ENCODE assay signal across 8 cellular contexts in the genomic region with DNA sequence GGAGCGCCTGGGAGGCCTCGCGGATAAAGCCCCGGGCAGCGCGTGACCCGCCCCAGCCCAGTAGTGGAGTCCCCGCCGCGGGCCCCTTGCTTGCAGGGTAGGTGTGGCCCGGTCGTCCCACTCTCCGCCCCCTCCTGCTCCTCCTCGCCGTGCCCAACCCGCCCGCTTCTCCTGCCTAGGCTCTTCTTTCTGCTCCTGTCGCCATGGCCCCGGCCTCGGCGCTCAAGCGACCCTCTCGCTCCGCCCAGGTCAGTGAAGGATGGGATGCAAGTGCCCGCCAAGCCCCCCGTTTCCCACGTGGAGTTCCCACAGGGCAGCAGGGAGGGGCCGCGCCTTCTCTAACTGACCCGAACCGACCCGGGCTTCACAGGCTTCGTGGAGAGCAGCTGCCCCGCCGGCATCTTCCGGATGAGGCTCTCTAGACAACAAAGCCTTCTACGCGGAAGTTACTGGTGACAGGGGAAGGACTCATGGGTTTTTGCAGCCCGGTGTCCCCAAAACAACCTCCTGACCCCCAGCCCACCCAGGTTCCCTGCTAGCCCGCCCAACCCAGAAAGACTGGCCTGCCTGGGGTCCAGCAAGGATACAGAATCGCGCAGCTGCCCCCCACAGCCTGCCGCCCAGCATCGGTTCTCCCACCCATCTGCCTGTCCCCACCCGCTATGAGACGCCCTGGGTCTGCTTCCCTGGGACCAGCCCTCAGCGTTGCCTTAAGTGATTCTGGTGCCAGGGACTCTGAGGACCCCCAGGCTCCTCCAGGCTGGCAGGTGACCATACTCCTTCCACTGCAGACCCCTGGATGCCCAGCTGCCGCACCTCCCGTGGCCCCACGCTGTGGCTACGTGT. TPM values are rescaled to one million over a fixed set of nuclear protein-coding genes. Genes with fewer than 3 reads are reported as not detected.
A peak's percentile ranks its signal among the peaks of the same experiment; 100 is the strongest.
DNase-seq lines count a peak whose midpoint lies in the region; ATAC-seq and TF ChIP-seq lines count a peak whose summit lies in the region.

No MANE protein-coding gene starts in this region.

- peak overlapping the region; percentile 91 for H3K4me3 Mint-ChIP-seq in activated CD8-positive, alpha-beta T cell treated with anti-CD3 and anti-CD28 coated beads, Interleukin-2, amount 10 ng/mL, durations not matched to agents 7 days and 5 days
- peak overlapping the region; percentile 84 for H3K4me3 Mint-ChIP-seq in nephron progenitor cell

- H3K4me3 ChIP-seq in AG10803 (ENCODE audit: low read length) (peak overlapping the region; percentile 64), epithelial cell of esophagus (ENCODE audit: low read length) (peak overlapping the region; percentile 39), stomach smooth muscle (ENCODE audit: low read length in 2 of 2) (peak overlapping the region; percentile 12 to 69)

- peaks cover 6% of the 10 kb centered on the region for H3K36me3 Mint-ChIP-seq in activated CD8-positive, alpha-beta T cell treated with anti-CD3 and anti-CD28 coated beads, Interleukin-2, amount 10 ng/mL, durations not matched to agents 7 days and 5 days (ENCODE audit: low read depth)
- peaks cover 9% of the 10 kb centered on the region for H3K36me3 Mint-ChIP-seq in nephron progenitor cell (ENCODE audit: low read depth)

- no peaks in the 10 kb centered on the region for H3K9me3 ChIP-seq in stomach smooth muscle (ENCODE audit: control insufficient read depth in 2 of 2, low read length in 2 of 2)

- peaks cover 5 to 10% of the 10 kb centered on the region in 2 donors for H3K27me3 ChIP-seq in stomach smooth muscle (ENCODE audit: control insufficient read depth in 1 of 2, insufficient read depth in 2 of 2, low read length in 2 of 2)

- peak overlapping the region; percentile 93 for H3K27ac Mint-ChIP-seq in activated CD8-positive, alpha-beta T cell treated with anti-CD3 and anti-CD28 coated beads, Interleukin-2, amount 10 ng/mL, durations not matched to agents 7 days and 5 days
- H3K27ac Mint-ChIP-seq in nephron progenitor cell = no peak overlapping the region

- POLR2A ChIA-PET in activated CD8-positive, alpha-beta T cell treated with anti-CD3 and anti-CD28 coated beads, Interleukin-2, amount 10 ng/mL, durations not matched to agents 7 days and 5 days (lab: Charles Lee) = interaction anchor here (0.6 to 2.6 kb wide), 4 partner anchors 16 to 522 kb away, joined by 3 to 29 read pairs (median 3); partner anchors contain the start of gene TTC32

- H3K36me3 ChIP-seq in stomach smooth muscle (ENCODE audit: control insufficient read depth in 2 of 2, insufficient read depth in 2 of 2, low read length in 2 of 2) = no peaks in the 10 kb centered on the region

- no peak for TF ChIP-seq CTCF in AG10803 (conservative IDR thresholded peaks at IDR 0.05; ENCODE audit: low read length)
- TF ChIP-seq CTCF in epithelial cell of esophagus (IDR thresholded peaks at IDR 0.05; ENCODE audit: insufficient read depth, low read depth, low read length, missing control alignments) = no peak
- TF ChIP-seq CTCF in nephron progenitor cell (IDR thresholded peaks at IDR 0.05) = no peak

- ATAC-seq in GM19328 (IDR thresholded peaks at IDR 0.05; ENCODE audit: unreplicated experiment) (peak; percentile 74), HG03520 (IDR thresholded peaks at IDR 0.05; ENCODE audit: unreplicated experiment) (peak; percentile 70)
- ATAC-seq in activated CD8-positive, alpha-beta T cell treated with anti-CD3 and anti-CD28 coated beads, Interleukin-2, amount 10 ng/mL, durations not matched to agents 7 days and 5 days = peak; percentile 95

- peak overlapping the region in 1 of 2 donors; percentile 38 for H3K9ac ChIP-seq in stomach smooth muscle (ENCODE audit: low read length in 2 of 2)

- DNase-seq in AG10803 (ENCODE audit: low read depth) (peak; percentile 31), epithelial cell of esophagus (ENCODE audit: low read depth) (peak; percentile 28), nephron progenitor cell (peak; percentile 66), HK-2 (ENCODE audit: unreplicated experiment) (no peak)
- peak; percentile 76 for DNase-seq in activated CD8-positive, alpha-beta T cell treated with anti-CD3 and anti-CD28 coated beads, Interleukin-2, amount 10 ng/mL, durations not matched to agents 7 days and 5 days

- H3K27ac ChIP-seq in stomach smooth muscle (ENCODE audit: low read length) = no peak overlapping the region

- H3K4me1 ChIP-seq in stomach smooth muscle (ENCODE audit: control insufficient read depth, insufficient read depth, low read length) = no peaks in the 10 kb centered on the region

- H3K9me3 Mint-ChIP-seq in activated CD8-positive, alpha-beta T cell treated with anti-CD3 and anti-CD28 coated beads, Interleukin-2, amount 10 ng/mL, durations not matched to agents 7 days and 5 days (ENCODE audit: insufficient read depth) = no peaks in the 10 kb centered on the region
- H3K9me3 Mint-ChIP-seq in nephron progenitor cell = no peaks in the 10 kb centered on the region

- H3K27me3 Mint-ChIP-seq in activated CD8-positive, alpha-beta T cell treated with anti-CD3 and anti-CD28 coated beads, Interleukin-2, amount 10 ng/mL, durations not matched to agents 7 days and 5 days (ENCODE audit: low read depth) = no peaks in the 10 kb centered on the region
- peaks cover 24% of the 10 kb centered on the region for H3K27me3 Mint-ChIP-seq in nephron progenitor cell (ENCODE audit: low read depth, poor library complexity)

- H3K4me1 Mint-ChIP-seq in activated CD8-positive, alpha-beta T cell treated with anti-CD3 and anti-CD28 coated beads, Interleukin-2, amount 10 ng/mL, durations not matched to agents 7 days and 5 days (ENCODE audit: low read depth) = peaks cover 22% of the 10 kb centered on the region
- H3K4me1 Mint-ChIP-seq in nephron progenitor cell = peaks cover 37% of the 10 kb centered on the region

- CTCF ChIA-PET in activated CD8-positive, alpha-beta T cell treated with anti-CD3 and anti-CD28 coated beads, Interleukin-2, amount 10 ng/mL, durations not matched to agents 7 days and 5 days (lab: Charles Lee) = interaction anchor here (1.1 kb wide), 1 partner anchor 28 kb away, joined by 3 read pairs; no protein-coding TSS in a partner anchor

RNA-seq across cellular contexts. Expression of gene TTC32, which starts 32.9 kb away (rescaled TPM):
- total RNA-seq in activated CD8-positive, alpha-beta T cell treated with anti-CD3 and anti-CD28 coated beads, Interleukin-2, amount 10 ng/mL, durations not matched to agents 7 days and 5 days = 10 to 100 TPM; 19.3 to 21.9 TPM
